23 cellular contexts compared by ENCODE assay signal in genomic region chr4:6410664-6411063, GRCh38.
DNase-seq lines count a peak whose midpoint lies in the region; ATAC-seq, FAIRE-seq and TF ChIP-seq lines count a peak whose summit lies in the region.
"Had no signal": no experiment of that assay in that cellular context is flagged by ENCODE, and none has a peak within 500 bp of the region (broad histone marks: within the 10 kb centered on the region; RNA-seq: fewer than 3 reads in every experiment).

No MANE protein-coding gene starts in this region.

- H2AFZ ChIP-seq in neuronal stem cell (ENCODE audit: low read length), result no peak overlapping the region
- H2AFZ ChIP-seq: GM23248 had no signal

- no peak overlapping the region for H2BK5ac ChIP-seq in neuronal stem cell (ENCODE audit: low read length)

- H3K36me3 ChIP-seq in HEK293 (ENCODE audit: control insufficient read depth in 2 of 2, insufficient read depth in 1 of 2, low read length in 2 of 2) (no peaks in the 10 kb centered on the region), kidney (ENCODE audit: control insufficient read depth in 1 of 2, insufficient read depth in 2 of 2, low read length in 2 of 2) (no peaks in the 10 kb centered on the region), neuronal stem cell (replicated peaks in 1 of 2; ENCODE audit: control insufficient read depth in 2 of 2, insufficient read depth in 2 of 2, low read length in 2 of 2) (peaks cover 0 to 3% of the 10 kb centered on the region in 2 donors)
- H3K36me3 ChIP-seq: BE2C; BLaER1 treated with 17β-estradiol and CSF1 and Interleukin-3, amounts not matched to agents 10 nM and 100 nM had no signal

- DNase-seq in kidney, result peak; percentile 25
- DNase-seq in neuronal stem cell (ENCODE audit: low spot score), result no peak
- DNase-seq in A172 (ENCODE audit: low spot score), result no peak
- DNase-seq in iPS-NIHi11 (ENCODE audit: low spot score), result no peak
- DNase-seq: ACHN; AML-193; BE2C; CD4-positive, alpha-beta T cell; DMS 273 treated with DMSO at 0.1 percent for 48 hours; DMS79; EL; GDM1; GM23248; H9; HFFc6 had no signal

- H3K27me3 ChIP-seq in neuronal stem cell (ENCODE audit: control insufficient read depth in 3 of 3, insufficient read depth in 3 of 3, low read depth in 1 of 3, low read length in 3 of 3), result peaks cover 0 to 8% (median 0%) of the 10 kb centered on the region in 3 experiments
- H3K27me3 ChIP-seq: BE2C; BLaER1 treated with 17β-estradiol and CSF1 and Interleukin-3, amounts not matched to agents 10 nM and 100 nM had no signal

- no peak for ATAC-seq in HG03045 (IDR thresholded peaks at IDR 0.05; ENCODE audit: unreplicated experiment)
- ATAC-seq: GM12878, HCT116 had no signal

- H3K27ac ChIP-seq in HEK293 (ENCODE audit: extremely low read depth, low read depth, low read length) (no peak overlapping the region), kidney (ENCODE audit: low read depth in 2 of 2, low read length in 2 of 2) (no peak overlapping the region), neuronal stem cell (replicated peaks; ENCODE audit: low read length) (no peak overlapping the region)
- H3K27ac ChIP-seq: BLaER1 treated with 17β-estradiol and CSF1 and Interleukin-3, amounts not matched to agents 10 nM and 100 nM; GM23248 had no signal

- H3K4me1 ChIP-seq in HEK293 (ENCODE audit: control insufficient read depth, insufficient read depth, low read length) (no peaks in the 10 kb centered on the region), kidney (ENCODE audit: control insufficient read depth in 1 of 2, insufficient read depth in 1 of 2, low read depth in 1 of 2, low read length in 2 of 2) (no peaks in the 10 kb centered on the region), neuronal stem cell (ENCODE audit: control insufficient read depth in 2 of 2, insufficient read depth in 1 of 2, low read depth in 1 of 2, low read length in 2 of 2) (peaks cover 9 to 16% of the 10 kb centered on the region in 2 donors)
- H3K4me1 ChIP-seq: BE2C had no signal

- H3K9ac ChIP-seq in kidney (ENCODE audit: low read length in 2 of 2) (no peak overlapping the region), neuronal stem cell (ENCODE audit: low read depth, low read length, poor library complexity) (no peak overlapping the region)
- H3K9ac ChIP-seq: BLaER1 treated with 17β-estradiol and CSF1 and Interleukin-3, amounts not matched to agents 10 nM and 100 nM; GM23248 had no signal

- H2AK5ac ChIP-seq in neuronal stem cell (ENCODE audit: low read depth, low read length), result peak overlapping the region; percentile 67

- WGBS in neuronal stem cell (ENCODE audit: extremely low coverage in 2 of 2, insufficient read length in 2 of 2, insufficient replicate concordance in 1 of 2), 2 donors, result no CpG with 5 or more reads among the region's 6 CpGs

- POLR2A ChIA-PET in HEK293 (lab: Yijun Ruan, JAX), result no interaction called here

- peak overlapping the region; percentile 73 for H4K91ac ChIP-seq in neuronal stem cell (ENCODE audit: low read depth, low read length, poor library complexity)

- no peak overlapping the region for H2BK120ac ChIP-seq in neuronal stem cell (ENCODE audit: low read depth, low read length)

- no peaks in the 10 kb centered on the region for H3K9me3 ChIP-seq in HEK293 (ENCODE audit: control insufficient read depth, insufficient read depth, low read depth, low read length)
- no peaks in the 10 kb centered on the region for H3K9me3 ChIP-seq in kidney (ENCODE audit: control insufficient read depth in 1 of 2, low read length in 2 of 2)
- H3K9me3 ChIP-seq in neuronal stem cell (replicated peaks in 1 of 2; ENCODE audit: control insufficient read depth in 2 of 2, insufficient read depth in 1 of 2, low read depth in 1 of 2, low read length in 2 of 2), result peaks cover 0 to 5% of the 10 kb centered on the region in 2 donors
- H3K9me3 ChIP-seq: BE2C had no signal

- H3K18ac ChIP-seq in neuronal stem cell (ENCODE audit: low read length), result no peak overlapping the region

- no peak overlapping the region for H3K14ac ChIP-seq in neuronal stem cell (ENCODE audit: low read length)

- CTCF ChIA-PET in HEK293 (lab: Yijun Ruan, JAX), result no interaction called here

- intact Hi-C loops in kidney (cut with DNase I), result no loop called here

- H3K4me3 ChIP-seq in HEK293 (ENCODE audit: low read depth, low read length) (no peak overlapping the region), kidney (ENCODE audit: low read length in 2 of 2) (no peak overlapping the region), neuronal stem cell (ENCODE audit: low read length in 2 of 2) (no peak overlapping the region)
- H3K4me3 ChIP-seq: BLaER1 treated with 17β-estradiol and CSF1 and Interleukin-3, amounts not matched to agents 10 nM and 100 nM; GM12878; GM23248 had no signal

- H3K79me1 ChIP-seq in neuronal stem cell (ENCODE audit: low read depth, low read length), result no peaks in the 10 kb centered on the region

- no peak overlapping the region for H2BK12ac ChIP-seq in neuronal stem cell (ENCODE audit: low read length)

- peak overlapping the region; percentile 34 for H3K23ac ChIP-seq in neuronal stem cell (ENCODE audit: low read depth, low read length, poor library complexity)

- no peak overlapping the region for H3K4me2 ChIP-seq in neuronal stem cell (ENCODE audit: insufficient read depth, low read length, poor library complexity, severe bottlenecking)

- TF ChIP-seq CTCF in HEK293 (tag by site-specific recombination; IDR thresholded peaks at IDR 0.05) (no peak), kidney (IDR thresholded peaks at IDR 0.05; ENCODE audit: borderline replicate concordance, extremely low read depth, insufficient read depth) (no peak)

- no peak overlapping the region for H2BK15ac ChIP-seq in neuronal stem cell (ENCODE audit: low read length)

- FAIRE-seq in kidney (lab: Jason Lieb, UNC), result no peak
- FAIRE-seq: A204.1, D721Med, GM12878, GM19239 had no signal

- no peak overlapping the region for H3K4ac ChIP-seq in neuronal stem cell (ENCODE audit: low read length)

- H4K8ac ChIP-seq in neuronal stem cell (ENCODE audit: low read depth, low read length), result no peak overlapping the region

TF ChIP-seq in HEK293, 187 proteins besides CTCF, POLR2A, EP300 and RAD21 (continues in another document):
- TF ChIP-seq KLF10 (tag by site-specific recombination; IDR thresholded peaks at IDR 0.05) (no peak), ZNF202 (tag by site-specific recombination; IDR thresholded peaks at IDR 0.05; ENCODE audit: borderline replicate concordance) (peak; percentile 63; the same call in 1 of the 2 replicates), ZSCAN4 (tag by site-specific recombination; IDR thresholded peaks at IDR 0.05) (no peak), ZNF654 (tag by site-specific recombination; IDR thresholded peaks at IDR 0.05; ENCODE audit: low read depth) (0 out of 2 replicates have a peak, but pooled peaks have one; percentile 15), ZSCAN16 (tag by site-specific recombination; IDR thresholded peaks at IDR 0.05) (no peak), EGR2 (tag by site-specific recombination; IDR thresholded peaks at IDR 0.05; ENCODE audit: low read depth) (no peak), ZNF433 (tag by site-specific recombination; IDR thresholded peaks at IDR 0.05; ENCODE audit: low read depth) (peak; percentile 37; the same call in 1 of the 2 replicates), ZBTB20 (tag by site-specific recombination; IDR thresholded peaks at IDR 0.05) (no peak), ZNF585B (tag by site-specific recombination; IDR thresholded peaks at IDR 0.05) (no peak), BCL6B (tag by site-specific recombination; IDR thresholded peaks at IDR 0.05) (no peak), ZNF169 (tag by site-specific recombination; IDR thresholded peaks at IDR 0.05) (no peak), WT1 (tag by site-specific recombination; IDR thresholded peaks at IDR 0.05) (no peak), ZNF555 (tag by site-specific recombination; conservative IDR thresholded peaks at IDR 0.05) (peak; percentile 44), ZNF280C (tag by site-specific recombination; IDR thresholded peaks at IDR 0.05) (no peak)
